ENCODE assay signal across 8 cellular contexts in genomic region chr5:39283231-39283818, GRCh38.
DNase-seq lines count a peak whose midpoint lies in the region; ATAC-seq and TF ChIP-seq lines count a peak whose summit lies in the region.

No MANE protein-coding gene starts in this region.

- no peaks in the 10 kb centered on the region for H3K36me3 ChIP-seq in esophagus muscularis mucosa

- DNase-seq in AG09319 (ENCODE audit: extremely low read depth, low read depth): peak; percentile 36
- DNase-seq in NOMO-1 treated with DMSO at 0.1 percent for 48 hours (lab: John Stamatoyannopoulos, UW; ENCODE audit: unreplicated experiment): peak; percentile 89
- peak; percentile 25 for DNase-seq in activated T-cell treated with anti-CD3 and anti-CD28 coated beads for 1 hour (ENCODE audit: low read depth)
- DNase-seq in esophagus muscularis mucosa (ENCODE audit: extremely low spot score): no peak
- DNase-seq in type B pancreatic cell (ENCODE audit: extremely low spot score, unreplicated experiment): no peak

- no peak overlapping the region for H3K27ac ChIP-seq in esophagus muscularis mucosa (replicated peaks in 1 of 4)

- H3K4me3 Mint-ChIP-seq in nephron (no peak overlapping the region), type B pancreatic cell (no peak overlapping the region)

- H3K4me1 Mint-ChIP-seq in nephron (peaks cover 7% of the 10 kb centered on the region), type B pancreatic cell (ENCODE audit: unreplicated experiment) (no peaks in the 10 kb centered on the region)

- no peaks in the 10 kb centered on the region for H3K4me1 ChIP-seq in esophagus muscularis mucosa

- TF ChIP-seq CTCF in AG09319 (IDR thresholded peaks at IDR 0.05; ENCODE audit: low read depth, low read length) (peak; percentile 76), esophagus muscularis mucosa (IDR thresholded peaks at IDR 0.05) (peak; percentile 38 to 55 (median 40)), nephron (IDR thresholded peaks at IDR 0.05; ENCODE audit: unreplicated experiment in 3 of 3) (peak; percentile 52 to 61 (median 57)), type B pancreatic cell (conservative IDR thresholded peaks at IDR 0.05) (peak; percentile 68)

- no peak for TF ChIP-seq POLR2A in esophagus muscularis mucosa (IDR thresholded peaks at IDR 0.05; ENCODE audit: low read depth)

- H3K9me3 Mint-ChIP-seq in nephron: peaks cover 27% of the 10 kb centered on the region
- H3K9me3 Mint-ChIP-seq in type B pancreatic cell: peaks cover 5% of the 10 kb centered on the region

- H3K9me3 ChIP-seq in esophagus muscularis mucosa: no peaks in the 10 kb centered on the region

- no peaks in the 10 kb centered on the region for H3K27me3 ChIP-seq in esophagus muscularis mucosa

- H3K36me3 Mint-ChIP-seq in nephron (ENCODE audit: low read depth): peaks cover 4% of the 10 kb centered on the region
- H3K36me3 Mint-ChIP-seq in type B pancreatic cell: no peaks in the 10 kb centered on the region

- H3K27me3 Mint-ChIP-seq in nephron (ENCODE audit: low read depth) (no peaks in the 10 kb centered on the region), type B pancreatic cell (no peaks in the 10 kb centered on the region)

- WGBS in esophagus muscularis mucosa: 10% methylated on average over 3 of the region's 3 CpGs

- TF ChIP-seq EP300 in esophagus muscularis mucosa (IDR thresholded peaks at IDR 0.05): no peak

- ATAC-seq in GM18519 (IDR thresholded peaks at IDR 0.05; ENCODE audit: low FRiP score, unreplicated experiment) (peak; percentile 93), HG03066 (IDR thresholded peaks at IDR 0.05; ENCODE audit: low read depth, unreplicated experiment) (peak; percentile 83)

- no peak overlapping the region for H3K4me3 ChIP-seq in esophagus muscularis mucosa

- intact Hi-C loops in esophagus muscularis mucosa (cut with DNase I): loop anchor here (2.0 kb wide), 1 partner anchor 65 kb away; the partner anchor contains the start of gene FYB1

- peak overlapping the region; percentile 33 to 74 (median 50) for H3K27ac Mint-ChIP-seq in nephron
- H3K27ac Mint-ChIP-seq in type B pancreatic cell: no peak overlapping the region

Comparison
In these comparisons a context has a peak if more than half of its experiments do, and no peak if none do; other contexts are left out.
1. DNase-seq: peak in AG09319 (single experiment), NOMO-1 treated with DMSO at 0.1 percent for 48 hours (single experiment) and activated T-cell treated with anti-CD3 and anti-CD28 coated beads for 1 hour (single experiment); none in esophagus muscularis mucosa (single experiment) and type B pancreatic cell (single experiment).
2. Peak in every context shown above with its lines, with median percentiles within 50 percentile points of each other: CTCF ChIP-seq.